In genomic region chr6:73520688-73521350, GRCh38 we compare ENCODE assay signal across 1 cellular context.
TF ChIP-seq lines count a peak whose summit lies in the region.

EEF1A1 (minus strand) TSS chr6:73521032; CDS start chr6:73520026, 1,006 bp downstream.

TF ChIP-seq in GM12878, 131 proteins besides CTCF, POLR2A, EP300 and RAD21 (continued from another document and continues in another):
- TF ChIP-seq ZBTB40 (IDR thresholded peaks at IDR 0.05; ENCODE audit: borderline replicate concordance), result peak; percentile 24; the same call in 1 of the 2 replicates
- peak; percentile 80 for TF ChIP-seq RELA (IDR thresholded peaks at IDR 0.05; ENCODE audit: borderline replicate concordance, partially characterized antibody)
- TF ChIP-seq SUPT20H (IDR thresholded peaks at IDR 0.05; ENCODE audit: borderline replicate concordance, control insufficient read depth, low read depth, low read length), result no peak
- peak; percentile 37; the same call in 1 of the 2 replicates for TF ChIP-seq BCLAF1 (IDR thresholded peaks at IDR 0.05)
- no peak for TF ChIP-seq ASH2L (IDR thresholded peaks at IDR 0.05; ENCODE audit: borderline replicate concordance, low read depth)
- TF ChIP-seq HDGF (IDR thresholded peaks at IDR 0.05), result no peak
- TF ChIP-seq SRF (IDR thresholded peaks at IDR 0.05; ENCODE audit: low read depth in 2 of 2, low read length in 2 of 2), result no peak
- TF ChIP-seq EED (IDR thresholded peaks at IDR 0.05; ENCODE audit: low read depth), result no peak; the same call in 1 of the 2 replicates
- TF ChIP-seq CREB1 (IDR thresholded peaks at IDR 0.05; ENCODE audit: low read depth), result peak; percentile 96
- TF ChIP-seq CBX5 (IDR thresholded peaks at IDR 0.05; ENCODE audit: low read depth), result peak; percentile 83
- peak; percentile 99 for TF ChIP-seq CBFB (IDR thresholded peaks at IDR 0.05; ENCODE audit: low read depth)
- peak; percentile 55; the same call in 1 of the 2 replicates for TF ChIP-seq DPF2 (IDR thresholded peaks at IDR 0.05)
- no peak; the same call in 1 of the 2 replicates for TF ChIP-seq E2F4 (IDR thresholded peaks at IDR 0.05; ENCODE audit: low read depth, low read length)
- peak; percentile 87 for TF ChIP-seq NKRF (conservative IDR thresholded peaks at IDR 0.05)
- TF ChIP-seq ZBTB4 (CRISPR knock-in tag; IDR thresholded peaks at IDR 0.05), result no peak
- TF ChIP-seq NR2C2 (IDR thresholded peaks at IDR 0.05; ENCODE audit: borderline replicate concordance, control insufficient read depth, insufficient read length, low read depth), result no peak
- TF ChIP-seq SMAD5 (IDR thresholded peaks at IDR 0.05; ENCODE audit: low read depth), result peak; percentile 100
- no peak for TF ChIP-seq USF1 (IDR thresholded peaks at IDR 0.05; ENCODE audit: borderline replicate concordance, extremely low read length, insufficient read depth, low read depth, low read length)
- TF ChIP-seq MLLT1 (IDR thresholded peaks at IDR 0.05), result peak; percentile 98
- TF ChIP-seq IRF5 (IDR thresholded peaks at IDR 0.05; ENCODE audit: borderline replicate concordance), result no peak
- peak; percentile 87 for TF ChIP-seq HDAC6 (IDR thresholded peaks at IDR 0.05; ENCODE audit: unreplicated experiment)
- TF ChIP-seq ZBTB33 (IDR thresholded peaks at IDR 0.05), result 0 out of 2 replicates have a peak, but pooled peaks have one; percentile 44
- TF ChIP-seq ZBTB11 (CRISPR knock-in tag; IDR thresholded peaks at IDR 0.05), result no peak
- TF ChIP-seq FOXK2 (IDR thresholded peaks at IDR 0.05), result no peak
- TF ChIP-seq BACH1 (IDR thresholded peaks at IDR 0.05; ENCODE audit: borderline replicate concordance), result peak; percentile 87
- TF ChIP-seq NFXL1 (IDR thresholded peaks at IDR 0.05; ENCODE audit: borderline replicate concordance), result no peak; the same call in 1 of the 2 replicates
- peak; percentile 100 for TF ChIP-seq PML (IDR thresholded peaks at IDR 0.05; ENCODE audit: low read length)
- TF ChIP-seq BHLHE40 (IDR thresholded peaks at IDR 0.05; ENCODE audit: borderline replicate concordance in 1 of 2, low read depth in 2 of 2, low read length in 1 of 2), result peak; percentile 69 to 84; a peak in 3 of 4 replicates
- peak; percentile 67 for TF ChIP-seq SMARCA5 (IDR thresholded peaks at IDR 0.05)
- TF ChIP-seq HDAC2 (IDR thresholded peaks at IDR 0.05), result no peak
- peak; percentile 15 for TF ChIP-seq MEF2B (IDR thresholded peaks at IDR 0.05; ENCODE audit: partially characterized antibody, poor library complexity, severe bottlenecking)
